In genomic region chr13:99956473-99957349, GRCh38 we compare ENCODE assay signal across 1 cellular context.
TF ChIP-seq lines count a peak whose summit lies in the region.

No MANE protein-coding gene starts in this region.

TF ChIP-seq in HepG2, 621 proteins besides CTCF, POLR2A, EP300 and RAD21 (continues in another document):
- TF ChIP-seq DNMT3B (CRISPR knock-in tag; conservative IDR thresholded peaks at IDR 0.05), result no peak
- TF ChIP-seq ZBTB49 (CRISPR knock-in tag; IDR thresholded peaks at IDR 0.05; ENCODE audit: borderline replicate concordance), result no peak
- TF ChIP-seq TRAFD1 (CRISPR knock-in tag; IDR thresholded peaks at IDR 0.05; ENCODE audit: borderline replicate concordance), result no peak
- 0 out of 2 replicates have a peak, but pooled peaks have one; percentile 38 for TF ChIP-seq HIC2 (CRISPR knock-in tag; IDR thresholded peaks at IDR 0.05; ENCODE audit: low read depth)
- no peak for TF ChIP-seq ZNF792 (CRISPR knock-in tag; IDR thresholded peaks at IDR 0.05)
- no peak for TF ChIP-seq ZBTB38 (CRISPR knock-in tag; IDR thresholded peaks at IDR 0.05)
- TF ChIP-seq ZNF17 (CRISPR knock-in tag; IDR thresholded peaks at IDR 0.05), result no peak
- peak; percentile 78; the same call in 1 of the 2 replicates for TF ChIP-seq HMG20B (CRISPR knock-in tag; conservative IDR thresholded peaks at IDR 0.05)
- TF ChIP-seq SMAD1 (CRISPR knock-in tag; IDR thresholded peaks at IDR 0.05; ENCODE audit: borderline replicate concordance, low read depth), result no peak
- no peak for TF ChIP-seq ATRX (CRISPR knock-in tag; IDR thresholded peaks at IDR 0.05; ENCODE audit: borderline replicate concordance)
- TF ChIP-seq GABPA (IDR thresholded peaks at IDR 0.05; ENCODE audit: low read depth, low read length), result no peak
- no peak for TF ChIP-seq GABPA (CRISPR knock-in tag; IDR thresholded peaks at IDR 0.05; ENCODE audit: low read depth)
- TF ChIP-seq THRA (CRISPR knock-in tag; IDR thresholded peaks at IDR 0.05; ENCODE audit: borderline replicate concordance), result peak; percentile 18; the same call in 1 of the 2 replicates
- peak; percentile 72 for TF ChIP-seq HDAC1 (CRISPR knock-in tag; IDR thresholded peaks at IDR 0.05)
- no peak for TF ChIP-seq KLF6 (CRISPR knock-in tag; IDR thresholded peaks at IDR 0.05)
- TF ChIP-seq ZNF616 (CRISPR knock-in tag; IDR thresholded peaks at IDR 0.05; ENCODE audit: low read depth), result no peak
- peak; percentile 44; the same call in 1 of the 2 replicates for TF ChIP-seq NCOA2 (CRISPR knock-in tag; IDR thresholded peaks at IDR 0.05)
- TF ChIP-seq ZKSCAN8 (CRISPR knock-in tag; IDR thresholded peaks at IDR 0.05; ENCODE audit: borderline replicate concordance), result no peak
- TF ChIP-seq TFDP2 (CRISPR knock-in tag; IDR thresholded peaks at IDR 0.05), result no peak
- TF ChIP-seq FOXM1 (CRISPR knock-in tag; IDR thresholded peaks at IDR 0.05), result no peak
- TF ChIP-seq GABPB1 (CRISPR knock-in tag; IDR thresholded peaks at IDR 0.05), result no peak
- TF ChIP-seq NR0B2 (CRISPR knock-in tag; IDR thresholded peaks at IDR 0.05), result no peak
- TF ChIP-seq RXRA (CRISPR knock-in tag; IDR thresholded peaks at IDR 0.05), result 0 out of 2 replicates have a peak, but pooled peaks have one; percentile 30
- TF ChIP-seq ZNF205 (CRISPR knock-in tag; IDR thresholded peaks at IDR 0.05), result 0 out of 2 replicates have a peak, but pooled peaks have one; percentile 42
- TF ChIP-seq ZNF281 (CRISPR knock-in tag; IDR thresholded peaks at IDR 0.05; ENCODE audit: borderline replicate concordance), result no peak
- TF ChIP-seq IKZF5 (CRISPR knock-in tag; IDR thresholded peaks at IDR 0.05), result peak; percentile 34; the same call in 1 of the 2 replicates
- no peak for TF ChIP-seq FOXK1 (CRISPR knock-in tag; IDR thresholded peaks at IDR 0.05; ENCODE audit: borderline replicate concordance, low read depth)
- TF ChIP-seq NRL (CRISPR knock-in tag; IDR thresholded peaks at IDR 0.05; ENCODE audit: borderline replicate concordance), result 0 out of 2 replicates have a peak, but pooled peaks have one; percentile 2
- peak; percentile 23; the same call in 1 of the 2 replicates for TF ChIP-seq MIXL1 (CRISPR knock-in tag; IDR thresholded peaks at IDR 0.05)
- peak; percentile 52; the same call in 1 of the 2 replicates for TF ChIP-seq HDAC2 (CRISPR knock-in tag; IDR thresholded peaks at IDR 0.05)
- no peak for TF ChIP-seq TBX3 (IDR thresholded peaks at IDR 0.05; ENCODE audit: borderline replicate concordance)
- TF ChIP-seq JUND (CRISPR knock-in tag; IDR thresholded peaks at IDR 0.05), result no peak
- TF ChIP-seq BRCA1 (CRISPR knock-in tag; IDR thresholded peaks at IDR 0.05), result no peak
- no peak for TF ChIP-seq TEAD3 (CRISPR knock-in tag; optimal IDR thresholded peaks at IDR 0.05; ENCODE audit: borderline replicate concordance)
- no peak for TF ChIP-seq DDIT3 (CRISPR knock-in tag; IDR thresholded peaks at IDR 0.05)
- TF ChIP-seq HNRNPLL (IDR thresholded peaks at IDR 0.05; ENCODE audit: low read depth, low read length, poor library complexity, severe bottlenecking), result peak; percentile 57
- TF ChIP-seq ZSCAN5A (CRISPR knock-in tag; IDR thresholded peaks at IDR 0.05; ENCODE audit: borderline replicate concordance), result no peak
- no peak for TF ChIP-seq KDM3A (CRISPR knock-in tag; IDR thresholded peaks at IDR 0.05; ENCODE audit: low read depth)
- TF ChIP-seq KLF15 (CRISPR knock-in tag; IDR thresholded peaks at IDR 0.05; ENCODE audit: borderline replicate concordance), result no peak
- no peak for TF ChIP-seq MAF1 (CRISPR knock-in tag; IDR thresholded peaks at IDR 0.05; ENCODE audit: borderline replicate concordance)
- TF ChIP-seq ZNF597 (CRISPR knock-in tag; IDR thresholded peaks at IDR 0.05), result no peak
- TF ChIP-seq GATA4 (IDR thresholded peaks at IDR 0.05; ENCODE audit: borderline replicate concordance, low read depth), result 0 out of 2 replicates have a peak, but pooled peaks have one; percentile 17
- no peak for TF ChIP-seq ZNF572 (CRISPR knock-in tag; IDR thresholded peaks at IDR 0.05)
- TF ChIP-seq PATZ1 (CRISPR knock-in tag; IDR thresholded peaks at IDR 0.05), result peak; percentile 75
- 0 out of 2 replicates have a peak, but pooled peaks have one; percentile 35 for TF ChIP-seq ZSCAN25 (CRISPR knock-in tag; IDR thresholded peaks at IDR 0.05)
- TF ChIP-seq CEBPB (IDR thresholded peaks at IDR 0.05; ENCODE audit: borderline replicate concordance, low read depth, low read length), result peak; percentile 78; the same call in 1 of the 2 replicates
